10 cellular contexts compared by ENCODE assay signal in genomic region chr9:35619800-35620158, GRCh38. TPM values are rescaled to one million over a fixed set of nuclear protein-coding genes. Genes with fewer than 3 reads are reported as not detected.
DNase-seq lines count a peak whose midpoint lies in the region; ATAC-seq and TF ChIP-seq lines count a peak whose summit lies in the region.
"Had no signal": no experiment of that assay in that cellular context is flagged by ENCODE, and none has a peak within 500 bp of the region (broad histone marks: within the 10 kb centered on the region; RNA-seq: fewer than 3 reads in every experiment).

No MANE protein-coding gene starts in this region.

- H3K4me3 ChIP-seq in transverse colon: no peak overlapping the region
- no peak overlapping the region for H3K4me3 ChIP-seq in esophagus muscularis mucosa

- no peak for TF ChIP-seq CTCF in transverse colon (IDR thresholded peaks at IDR 0.05)
- no peak for TF ChIP-seq CTCF in esophagus muscularis mucosa (IDR thresholded peaks at IDR 0.05)

- 8 to 50% methylated on average over 2 of the region's 2 CpGs for WGBS in transverse colon (ENCODE audit: low coverage in 1 of 2), 2 donors
- WGBS in esophagus muscularis mucosa: 61% methylated on average over 2 of the region's 2 CpGs

- peaks cover 33 to 54% (median 36%) of the 10 kb centered on the region in 3 donors for H3K4me1 Mint-ChIP-seq in IgD-negative memory B cell

- DNase-seq in left kidney (ENCODE audit: low read depth, low spot score): peak; percentile 18
- no peak for DNase-seq in transverse colon
- DNase-seq in esophagus muscularis mucosa (ENCODE audit: extremely low spot score): no peak
- no peak for DNase-seq in dedifferentiated amniotic fluid mesenchymal stem cell (ENCODE audit: extremely low spot score)
- no peak for DNase-seq in NCI-H82 (lab: John Stamatoyannopoulos, UW)
- DNase-seq: NCI-H1417 had no signal

- intact Hi-C loops in transverse colon (cut with DNase I; ENCODE audit: low total_unique reads) (no loop called here), esophagus muscularis mucosa (cut with DNase I) (no loop called here)

- peak; percentile 50 for ATAC-seq in GM18868 (IDR thresholded peaks at IDR 0.05; ENCODE audit: unreplicated experiment)
- ATAC-seq in GM21825 (IDR thresholded peaks at IDR 0.05; ENCODE audit: unreplicated experiment): peak; percentile 37

- peak overlapping the region; percentile 72 to 97 (median 86) for H3K4me3 Mint-ChIP-seq in IgD-negative memory B cell

- no peaks in the 10 kb centered on the region for H3K36me3 ChIP-seq in transverse colon
- H3K36me3 ChIP-seq in esophagus muscularis mucosa: no peaks in the 10 kb centered on the region

- H3K27ac ChIP-seq in transverse colon (peak overlapping the region in 1 of 4 donors; percentile 22), esophagus muscularis mucosa (replicated peaks in 1 of 4) (no peak overlapping the region)

- in situ Hi-C loops in transverse colon (cut with MboI; ENCODE audit: low pct_ligation_motif_present in 1 of 4, low pct_unique_long_range_greater_than_20kb in 1 of 4, low sequenced_read_pairs in 3 of 4): no loop called here

- peaks cover 2% of the 10 kb centered on the region for H3K36me3 Mint-ChIP-seq in IgD-negative memory B cell

- no peaks in the 10 kb centered on the region for H3K9me3 Mint-ChIP-seq in IgD-negative memory B cell

- H3K27ac Mint-ChIP-seq in IgD-negative memory B cell: peak overlapping the region; percentile 47 to 98 (median 96)

- no peaks in the 10 kb centered on the region for H3K9me3 ChIP-seq in transverse colon
- no peaks in the 10 kb centered on the region for H3K9me3 ChIP-seq in esophagus muscularis mucosa

- H3K4me1 ChIP-seq in transverse colon (peaks cover 3 to 9% (median 8%) of the 10 kb centered on the region in 4 donors), esophagus muscularis mucosa (peaks cover 4 to 17% (median 13%) of the 10 kb centered on the region in 4 donors)

- peaks cover 3% of the 10 kb centered on the region for H3K27me3 Mint-ChIP-seq in IgD-negative memory B cell

- H3K27me3 ChIP-seq in transverse colon: no peaks in the 10 kb centered on the region
- no peaks in the 10 kb centered on the region for H3K27me3 ChIP-seq in esophagus muscularis mucosa

- TF ChIP-seq POLR2A in transverse colon (IDR thresholded peaks at IDR 0.05) (no peak), esophagus muscularis mucosa (IDR thresholded peaks at IDR 0.05; ENCODE audit: low read depth) (no peak)

- TF ChIP-seq EP300 in transverse colon (IDR thresholded peaks at IDR 0.05; ENCODE audit: low read depth) (no peak), esophagus muscularis mucosa (IDR thresholded peaks at IDR 0.05) (no peak)

RNA-seq across cellular contexts. Expression of gene CD72, which starts 1.6 kb away (rescaled TPM):
- polyA plus RNA-seq in IgD-negative memory B cell: 51.9 TPM
- total RNA-seq in transverse colon (10 to 100 TPM in 2 of 4 donors, 1 to 10 TPM in 2; 3.0 to 21.9 (median 10.9) TPM), esophagus muscularis mucosa (1 to 10 TPM in 2 of 4 donors, not detected in 2; 1.4 to 2.2 TPM)

RNA-seq across cellular contexts. Expression of gene TESK1, which starts 14.7 kb away (rescaled TPM):
- 10.3 TPM for polyA plus RNA-seq in IgD-negative memory B cell
- total RNA-seq in transverse colon: 10 to 100 TPM; 11.9 to 69.2 (median 45.8) TPM
- total RNA-seq in esophagus muscularis mucosa: 10 to 100 TPM; 48.2 to 80.6 (median 63.4) TPM

RNA-seq across cellular contexts. Expression of gene SIT1, which starts 31.0 kb away (rescaled TPM):
- 188 TPM for polyA plus RNA-seq in IgD-negative memory B cell
- total RNA-seq in transverse colon (1 to 10 TPM in 3 of 4 donors, not detected in 1; 1.2 to 6.7 (median 3.8) TPM), esophagus muscularis mucosa (under 1 TPM in 3 of 4 donors, not detected in 1; 0.40 to 0.83 (median 0.83) TPM)
- polyA plus RNA-seq: keratinocyte had no signal

RNA-seq across cellular contexts. Expression of gene RMRP, which starts 38.0 kb away (rescaled TPM):
- polyA plus RNA-seq in IgD-negative memory B cell: 30.5 TPM
- total RNA-seq in transverse colon (1,000 to 10,000 TPM; 1,115 to 7,222 (median 2,718) TPM), esophagus muscularis mucosa (1,000 to 10,000 TPM; 1,899 to 6,162 (median 2,510) TPM)

RNA-seq across cellular contexts. Expression of gene CCDC107, which starts 38.3 kb away (rescaled TPM):
- polyA plus RNA-seq in IgD-negative memory B cell: 77.4 TPM
- 10 to 100 TPM; 32.0 to 50.1 (median 37.2) TPM for total RNA-seq in transverse colon
- total RNA-seq in esophagus muscularis mucosa: 100 to 1,000 TPM in 2 of 4 donors, 10 to 100 TPM in 2; 68.4 to 117 (median 104) TPM
